Comparison of ENCODE assay signal across 21 cellular contexts in genomic region chr5:131363811-131364506, GRCh38.
DNase-seq lines count a peak whose midpoint lies in the region; ATAC-seq and TF ChIP-seq lines count a peak whose summit lies in the region.
"Had no signal": no experiment of that assay in that cellular context is flagged by ENCODE, and none has a peak within 500 bp of the region (broad histone marks: within the 10 kb centered on the region; RNA-seq: fewer than 3 reads in every experiment).

No MANE protein-coding gene starts in this region.

- H4K91ac ChIP-seq in mesenchymal stem cell (ENCODE audit: low read length) = no peak overlapping the region

- H3K4me3 ChIP-seq in mesenchymal stem cell (ENCODE audit: insufficient read depth in 1 of 2, low read depth in 1 of 2, low read length in 2 of 2) = no peak overlapping the region
- no peak overlapping the region for H3K4me3 ChIP-seq in coronary artery
- H3K4me3 ChIP-seq: esophagus muscularis mucosa, testis had no signal

- 94% methylated on average over 5 of the region's 6 CpGs for WGBS in mesenchymal stem cell

- H4K8ac ChIP-seq in mesenchymal stem cell (ENCODE audit: low read length) = no peak overlapping the region

- H3K9me3 Mint-ChIP-seq in stimulated activated naive CD8-positive, alpha-beta T cell treated with anti-CD3 and anti-CD28 coated beads, Interleukin-15, Interleukin-2, amounts not matched to agents 100 ng/mL and 50 ng/mL, for 24 hours = no peaks in the 10 kb centered on the region
- H3K9me3 Mint-ChIP-seq in activated CD8-positive, alpha-beta T cell treated with anti-CD3 and anti-CD28 coated beads, Interleukin-2, amount 10 ng/mL, durations not matched to agents 7 days and 5 days (ENCODE audit: insufficient read depth) = no peaks in the 10 kb centered on the region
- peaks cover 1% of the 10 kb centered on the region for H3K9me3 Mint-ChIP-seq in memory B cell

- peaks cover 3% of the 10 kb centered on the region for H3K4me1 ChIP-seq in mesenchymal stem cell (ENCODE audit: control insufficient read depth, insufficient read depth, low read depth, low read length)
- H3K4me1 ChIP-seq: esophagus muscularis mucosa, testis had no signal

- H3K4me1 Mint-ChIP-seq in stimulated activated naive CD8-positive, alpha-beta T cell treated with anti-CD3 and anti-CD28 coated beads, Interleukin-15, Interleukin-2, amounts not matched to agents 100 ng/mL and 50 ng/mL, for 24 hours (ENCODE audit: low read depth) = peaks cover 71% of the 10 kb centered on the region
- H3K4me1 Mint-ChIP-seq in activated CD8-positive, alpha-beta T cell treated with anti-CD3 and anti-CD28 coated beads, Interleukin-2, amount 10 ng/mL, durations not matched to agents 7 days and 5 days (ENCODE audit: low read depth) = peaks cover 59% of the 10 kb centered on the region
- H3K4me1 Mint-ChIP-seq in memory B cell = peaks cover 33% of the 10 kb centered on the region

- H3K4me2 ChIP-seq in mesenchymal stem cell (ENCODE audit: low read length, poor library complexity, severe bottlenecking) = no peak overlapping the region

- H3K36me3 ChIP-seq in mesenchymal stem cell (ENCODE audit: control insufficient read depth in 1 of 2, insufficient read depth in 2 of 2, low read depth in 1 of 2, low read length in 2 of 2) = peaks cover 7 to 9% of the 10 kb centered on the region in 2 experiments

- no peak overlapping the region for H2AK5ac ChIP-seq in mesenchymal stem cell (ENCODE audit: low read length, severe bottlenecking)

- no peak overlapping the region for H3K14ac ChIP-seq in mesenchymal stem cell (ENCODE audit: low read length in 2 of 2)

- no peak overlapping the region for H3K18ac ChIP-seq in mesenchymal stem cell (ENCODE audit: low read depth in 1 of 2, low read length in 2 of 2)

- no peak overlapping the region for H2BK15ac ChIP-seq in mesenchymal stem cell (ENCODE audit: low read depth, poor library complexity, severe bottlenecking)

- H3K4ac ChIP-seq in mesenchymal stem cell (ENCODE audit: low read depth in 1 of 2, low read length in 2 of 2) = no peak overlapping the region

- peaks cover 22% of the 10 kb centered on the region for H3K79me1 ChIP-seq in mesenchymal stem cell (replicated peaks; ENCODE audit: low read length, poor library complexity, severe bottlenecking)

- no peak overlapping the region for H2AFZ ChIP-seq in mesenchymal stem cell (ENCODE audit: low read depth, low read length)

- no peak for TF ChIP-seq CTCF in coronary artery (IDR thresholded peaks at IDR 0.05)

- no peak overlapping the region for H2BK5ac ChIP-seq in mesenchymal stem cell (ENCODE audit: low read depth, low read length, poor library complexity, severe bottlenecking)

- no peaks in the 10 kb centered on the region for H3K27me3 ChIP-seq in mesenchymal stem cell (ENCODE audit: control insufficient read depth in 1 of 2, insufficient read depth in 1 of 2, low read length in 2 of 2)
- H3K27me3 ChIP-seq: esophagus muscularis mucosa, testis had no signal

- H3K9ac ChIP-seq in mesenchymal stem cell (ENCODE audit: low read length) = no peak overlapping the region

- H3K9me3 ChIP-seq in mesenchymal stem cell (ENCODE audit: control insufficient read depth, low read length) = no peaks in the 10 kb centered on the region
- H3K9me3 ChIP-seq: esophagus muscularis mucosa, testis had no signal

- H3K36me3 Mint-ChIP-seq in stimulated activated naive CD8-positive, alpha-beta T cell treated with anti-CD3 and anti-CD28 coated beads, Interleukin-15, Interleukin-2, amounts not matched to agents 100 ng/mL and 50 ng/mL, for 24 hours (ENCODE audit: low read depth) = peaks cover 71% of the 10 kb centered on the region
- peaks cover 70% of the 10 kb centered on the region for H3K36me3 Mint-ChIP-seq in activated CD8-positive, alpha-beta T cell treated with anti-CD3 and anti-CD28 coated beads, Interleukin-2, amount 10 ng/mL, durations not matched to agents 7 days and 5 days (ENCODE audit: low read depth)
- H3K36me3 Mint-ChIP-seq in memory B cell = peaks cover 48% of the 10 kb centered on the region

- H3K27me3 Mint-ChIP-seq in stimulated activated naive CD8-positive, alpha-beta T cell treated with anti-CD3 and anti-CD28 coated beads, Interleukin-15, Interleukin-2, amounts not matched to agents 100 ng/mL and 50 ng/mL, for 24 hours = no peaks in the 10 kb centered on the region
- no peaks in the 10 kb centered on the region for H3K27me3 Mint-ChIP-seq in activated CD8-positive, alpha-beta T cell treated with anti-CD3 and anti-CD28 coated beads, Interleukin-2, amount 10 ng/mL, durations not matched to agents 7 days and 5 days (ENCODE audit: low read depth)
- H3K27me3 Mint-ChIP-seq in memory B cell = no peaks in the 10 kb centered on the region

- no peak overlapping the region for H2BK120ac ChIP-seq in mesenchymal stem cell (ENCODE audit: low read depth, low read length)

- no peak overlapping the region for H3K23ac ChIP-seq in mesenchymal stem cell (ENCODE audit: low read length in 2 of 2)

- no peak for ATAC-seq in stimulated activated naive CD8-positive, alpha-beta T cell treated with anti-CD3 and anti-CD28 coated beads, Interleukin-15, Interleukin-2, amounts not matched to agents 100 U/mL and 50 U/mL, for 24 hours
- peak; percentile 41 for ATAC-seq in activated CD8-positive, alpha-beta T cell treated with anti-CD3 and anti-CD28 coated beads, Interleukin-2, amount 10 ng/mL, durations not matched to agents 7 days and 5 days
- ATAC-seq in memory B cell (ENCODE audit: low read depth) = no peak
- no peak for ATAC-seq in GM19452 (IDR thresholded peaks at IDR 0.05; ENCODE audit: unreplicated experiment)
- ATAC-seq in GM21390 (IDR thresholded peaks at IDR 0.05; ENCODE audit: unreplicated experiment) = no peak
- ATAC-seq: HCT116, sciatic nerve had no signal

- peak overlapping the region; percentile 7 for H3K4me3 Mint-ChIP-seq in stimulated activated naive CD8-positive, alpha-beta T cell treated with anti-CD3 and anti-CD28 coated beads, Interleukin-15, Interleukin-2, amounts not matched to agents 100 ng/mL and 50 ng/mL, for 24 hours
- H3K4me3 Mint-ChIP-seq in activated CD8-positive, alpha-beta T cell treated with anti-CD3 and anti-CD28 coated beads, Interleukin-2, amount 10 ng/mL, durations not matched to agents 7 days and 5 days = no peak overlapping the region
- no peak overlapping the region for H3K4me3 Mint-ChIP-seq in memory B cell

- DNase-seq in stimulated activated naive CD8-positive, alpha-beta T cell treated with anti-CD3 and anti-CD28 coated beads, Interleukin-15, Interleukin-2, amounts not matched to agents 100 U/mL and 50 U/mL, for 24 hours = no peak
- DNase-seq in activated CD8-positive, alpha-beta T cell treated with anti-CD3 and anti-CD28 coated beads, Interleukin-2, amount 10 ng/mL, durations not matched to agents 7 days and 5 days = no peak
- no peak for DNase-seq in memory B cell (ENCODE audit: low spot score in 2 of 2)
- no peak for DNase-seq in mesenchymal stem cell
- no peak for DNase-seq in coronary artery (ENCODE audit: low spot score)
- DNase-seq: dermis blood vessel endothelial cell; DMS153; glutamatergic neuron; NCI-H187 treated with DMSO at 0.1 percent for 48 hours; NCI-H524; nucleus accumbens; SHP77 treated with DMSO at 0.1 percent for 48 hours; stimulated activated CD4-positive, alpha-beta T cell treated with anti-CD3 and anti-CD28 coated beads, Interleukin-1b, Interleukin-23, amount 100 ng/mL, for 48 hours; T-helper 9 cell; testis had no signal

- H3K27ac ChIP-seq in mesenchymal stem cell (ENCODE audit: low read length, poor library complexity, severe bottlenecking) (no peak overlapping the region), coronary artery (no peak overlapping the region)
- H3K27ac ChIP-seq: esophagus muscularis mucosa, testis had no signal

- POLR2A ChIA-PET in activated CD8-positive, alpha-beta T cell treated with anti-CD3 and anti-CD28 coated beads, Interleukin-2, amount 10 ng/mL, durations not matched to agents 7 days and 5 days (lab: Charles Lee) = interaction anchor here (0.9 to 1.9 kb wide), 3 partner anchors 18 to 99 kb away, joined by 5 to 7 read pairs (median 6); partner anchors contain the start of gene CDC42SE2

- no peak overlapping the region for H2BK12ac ChIP-seq in mesenchymal stem cell (ENCODE audit: low read length in 2 of 2)

- CTCF ChIA-PET in activated CD8-positive, alpha-beta T cell treated with anti-CD3 and anti-CD28 coated beads, Interleukin-2, amount 10 ng/mL, durations not matched to agents 7 days and 5 days (lab: Charles Lee) = interaction anchor here (0.9 to 2.1 kb wide), 4 partner anchors 8 to 18 kb away, joined by 3 to 10 read pairs (median 4); no protein-coding TSS in a partner anchor

- peak overlapping the region; percentile 90 for H3K27ac Mint-ChIP-seq in stimulated activated naive CD8-positive, alpha-beta T cell treated with anti-CD3 and anti-CD28 coated beads, Interleukin-15, Interleukin-2, amounts not matched to agents 100 ng/mL and 50 ng/mL, for 24 hours
- peak overlapping the region; percentile 81 for H3K27ac Mint-ChIP-seq in activated CD8-positive, alpha-beta T cell treated with anti-CD3 and anti-CD28 coated beads, Interleukin-2, amount 10 ng/mL, durations not matched to agents 7 days and 5 days
- H3K27ac Mint-ChIP-seq in memory B cell = peak overlapping the region; percentile 75
